24 cellular contexts compared by ENCODE assay signal in the genomic region with DNA sequence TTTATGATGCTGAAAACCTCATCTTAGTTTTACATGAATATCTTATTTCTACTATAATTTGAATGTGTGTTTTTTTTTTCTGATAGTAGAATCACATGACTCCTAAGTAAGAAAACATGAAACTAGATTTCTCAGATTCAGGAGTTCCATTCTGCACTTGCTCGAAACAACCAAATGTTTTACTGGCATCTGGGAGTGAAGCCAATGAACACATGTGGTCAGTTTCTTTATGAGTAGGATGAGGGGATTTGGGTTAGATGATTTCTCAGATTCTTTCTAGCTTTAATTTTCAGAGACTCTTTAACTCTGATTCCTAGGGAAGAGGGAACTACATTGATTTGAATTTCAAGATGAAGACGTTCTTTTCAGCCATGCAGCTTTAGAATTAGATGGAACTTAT.
DNase-seq lines count a peak whose midpoint lies in the region; TF ChIP-seq lines count a peak whose summit lies in the region.
"Had no signal": no experiment of that assay in that cellular context is flagged by ENCODE, and none has a peak within 500 bp of the region (broad histone marks: within the 10 kb centered on the region; RNA-seq: fewer than 3 reads in every experiment).

No MANE protein-coding gene starts in this region.

- peak overlapping the region; percentile 62 for H3K27ac Mint-ChIP-seq in chondrocyte (ENCODE audit: unreplicated experiment)
- H3K27ac Mint-ChIP-seq: activated B cell treated with CpG ODN at 0.5 μM for 24 hours; activated naive CD8-positive, alpha-beta T cell; CD8-positive, alpha-beta memory T cell; IgD-negative memory B cell; neural progenitor cell; stimulated activated naive CD8-positive, alpha-beta T cell treated with anti-CD3 and anti-CD28 coated beads, Interleukin-15, amount 100 ng/mL, for 72 hours had no signal

- no peaks in the 10 kb centered on the region for H3K27me3 Mint-ChIP-seq in chondrocyte (ENCODE audit: low read depth)
- H3K27me3 Mint-ChIP-seq: activated B cell treated with CpG ODN at 0.5 μM for 24 hours; activated naive CD8-positive, alpha-beta T cell; CD8-positive, alpha-beta memory T cell; IgD-negative memory B cell; stimulated activated naive CD8-positive, alpha-beta T cell treated with anti-CD3 and anti-CD28 coated beads, Interleukin-15, amount 100 ng/mL, for 72 hours had no signal

- TF ChIP-seq CTCF in AG09309 (IDR thresholded peaks at IDR 0.05; ENCODE audit: control insufficient read depth, insufficient read depth, low read depth, low read length, missing control alignments): no peak
- TF ChIP-seq CTCF in chondrocyte (IDR thresholded peaks at IDR 0.05): no peak
- no peak for TF ChIP-seq CTCF in kidney epithelial cell (IDR thresholded peaks at IDR 0.05; ENCODE audit: insufficient read depth, low read length, poor library complexity, severe bottlenecking)
- no peak for TF ChIP-seq CTCF in prostate gland (IDR thresholded peaks at IDR 0.05)

- H3K18ac ChIP-seq in mesenchymal stem cell (ENCODE audit: low read depth in 1 of 2, low read length in 2 of 2): no peak overlapping the region

- H3K14ac ChIP-seq in mesenchymal stem cell (ENCODE audit: low read length in 2 of 2): no peak overlapping the region

- no peak overlapping the region for H2AK5ac ChIP-seq in mesenchymal stem cell (ENCODE audit: low read length, severe bottlenecking)

- intact Hi-C loops in prostate gland (cut with DNase I): no loop called here

- no peak overlapping the region for H3K4me2 ChIP-seq in mesenchymal stem cell (ENCODE audit: low read length, poor library complexity, severe bottlenecking)
- H3K4me2 ChIP-seq: neural progenitor cell had no signal

- no peak overlapping the region for H2BK15ac ChIP-seq in mesenchymal stem cell (ENCODE audit: low read depth, poor library complexity, severe bottlenecking)

- no peak overlapping the region for H2BK5ac ChIP-seq in mesenchymal stem cell (ENCODE audit: low read depth, low read length, poor library complexity, severe bottlenecking)

- H3K4me1 Mint-ChIP-seq in chondrocyte (ENCODE audit: low read depth): peaks cover 25% of the 10 kb centered on the region
- H3K4me1 Mint-ChIP-seq: activated B cell treated with CpG ODN at 0.5 μM for 24 hours; CD8-positive, alpha-beta memory T cell; IgD-negative memory B cell; neural progenitor cell; stimulated activated naive CD8-positive, alpha-beta T cell treated with anti-CD3 and anti-CD28 coated beads, Interleukin-15, amount 100 ng/mL, for 72 hours had no signal

- H3K36me3 ChIP-seq in kidney epithelial cell (ENCODE audit: control insufficient read depth, insufficient read depth, low read length): no peaks in the 10 kb centered on the region
- no peaks in the 10 kb centered on the region for H3K36me3 ChIP-seq in mesenchymal stem cell (ENCODE audit: control insufficient read depth in 1 of 2, insufficient read depth in 2 of 2, low read depth in 1 of 2, low read length in 2 of 2)
- no peaks in the 10 kb centered on the region for H3K36me3 ChIP-seq in prostate gland
- H3K36me3 ChIP-seq: neural progenitor cell, upper lobe of right lung had no signal

- no peaks in the 10 kb centered on the region for H3K9me3 ChIP-seq in mesenchymal stem cell (ENCODE audit: control insufficient read depth, low read length)
- H3K9me3 ChIP-seq in prostate gland: no peaks in the 10 kb centered on the region
- H3K9me3 ChIP-seq: upper lobe of right lung had no signal

- H3K36me3 Mint-ChIP-seq in chondrocyte (ENCODE audit: low read depth): no peaks in the 10 kb centered on the region
- H3K36me3 Mint-ChIP-seq: neural progenitor cell had no signal

- H2AFZ ChIP-seq in mesenchymal stem cell (ENCODE audit: low read depth, low read length): no peak overlapping the region
- H2AFZ ChIP-seq: neural progenitor cell had no signal

- no peak overlapping the region for H2BK120ac ChIP-seq in mesenchymal stem cell (ENCODE audit: low read depth, low read length)

- no peak overlapping the region for H4K8ac ChIP-seq in mesenchymal stem cell (ENCODE audit: low read length)

- no peaks in the 10 kb centered on the region for H3K9me3 Mint-ChIP-seq in chondrocyte (ENCODE audit: low read depth)
- H3K9me3 Mint-ChIP-seq: activated B cell treated with CpG ODN at 0.5 μM for 24 hours; CD8-positive, alpha-beta memory T cell; IgD-negative memory B cell; neural progenitor cell; stimulated activated naive CD8-positive, alpha-beta T cell treated with anti-CD3 and anti-CD28 coated beads, Interleukin-15, amount 100 ng/mL, for 72 hours had no signal

- 89% methylated on average over 1 of the region's 2 CpGs for WGBS in mesenchymal stem cell
- WGBS in prostate gland: 66% methylated on average over 2 of the region's 2 CpGs

- H3K4me1 ChIP-seq in mesenchymal stem cell (ENCODE audit: control insufficient read depth, insufficient read depth, low read depth, low read length) (no peaks in the 10 kb centered on the region), prostate gland (replicated peaks) (no peaks in the 10 kb centered on the region)
- H3K4me1 ChIP-seq: foreskin keratinocyte, neural progenitor cell, upper lobe of right lung had no signal

- DNase-seq in AG09309 (ENCODE audit: low read depth): peak; percentile 69
- DNase-seq in LHCN-M2 (ENCODE audit: low read depth): peak; percentile 92
- no peak for DNase-seq in chondrocyte (ENCODE audit: low spot score)
- peak; percentile 19 for DNase-seq in kidney epithelial cell (ENCODE audit: low read depth)
- no peak for DNase-seq in DMS53 treated with DMSO at 0.1 percent for 48 hours (lab: John Stamatoyannopoulos, UW; ENCODE audit: unreplicated experiment)
- no peak for DNase-seq in mesenchymal stem cell
- DNase-seq in AML-193 (lab: John Stamatoyannopoulos, UW): no peak
- DNase-seq in prostate gland (ENCODE audit: low spot score): no peak
- DNase-seq: activated B cell treated with CpG ODN at 0.5 μM for 24 hours; activated CD8-positive, alpha-beta memory T cell treated with anti-CD3 and anti-CD28 coated beads for 24 hours; CD8-positive, alpha-beta memory T cell; central memory CD4-positive, alpha-beta T cell; DMS79 treated with DMSO at 0.1 percent for 48 hours; effector CD8-positive, alpha-beta T cell; foreskin keratinocyte; GOT3; NCI-H524; SHP77 treated with DMSO at 0.1 percent for 48 hours; stimulated activated naive CD8-positive, alpha-beta T cell treated with anti-CD3 and anti-CD28 coated beads, Interleukin-15, amount 100 ng/mL, for 72 hours; T-helper 2 cell; upper lobe of right lung had no signal

- H3K4me3 ChIP-seq in AG09309 (ENCODE audit: control insufficient read depth, low read depth, low read length) (no peak overlapping the region), kidney epithelial cell (ENCODE audit: low read depth, low read length) (no peak overlapping the region), mesenchymal stem cell (ENCODE audit: insufficient read depth in 1 of 2, low read depth in 1 of 2, low read length in 2 of 2) (no peak overlapping the region), prostate gland (no peak overlapping the region)
- H3K4me3 ChIP-seq: neural progenitor cell, upper lobe of right lung had no signal

- no peak overlapping the region for H3K4me3 Mint-ChIP-seq in chondrocyte (ENCODE audit: unreplicated experiment)
- H3K4me3 Mint-ChIP-seq: activated B cell treated with CpG ODN at 0.5 μM for 24 hours; activated naive CD8-positive, alpha-beta T cell; CD8-positive, alpha-beta memory T cell; IgD-negative memory B cell; neural progenitor cell; stimulated activated naive CD8-positive, alpha-beta T cell treated with anti-CD3 and anti-CD28 coated beads, Interleukin-15, amount 100 ng/mL, for 72 hours had no signal

- no peak overlapping the region for H3K4ac ChIP-seq in mesenchymal stem cell (ENCODE audit: low read depth in 1 of 2, low read length in 2 of 2)

- no peak overlapping the region for H3K27ac ChIP-seq in mesenchymal stem cell (ENCODE audit: low read length, poor library complexity, severe bottlenecking)
- H3K27ac ChIP-seq in prostate gland: no peak overlapping the region
- H3K27ac ChIP-seq: foreskin keratinocyte, neural progenitor cell, upper lobe of right lung had no signal

- H3K9ac ChIP-seq in mesenchymal stem cell (ENCODE audit: low read length): no peak overlapping the region
- H3K9ac ChIP-seq: neural progenitor cell had no signal

- H3K79me1 ChIP-seq in mesenchymal stem cell (replicated peaks; ENCODE audit: low read length, poor library complexity, severe bottlenecking): no peaks in the 10 kb centered on the region

- TF ChIP-seq POLR2A in prostate gland (IDR thresholded peaks at IDR 0.05): no peak

- H3K23ac ChIP-seq in mesenchymal stem cell (ENCODE audit: low read length in 2 of 2): no peak overlapping the region

- no peak overlapping the region for H4K91ac ChIP-seq in mesenchymal stem cell (ENCODE audit: low read length)

- no peak overlapping the region for H2BK12ac ChIP-seq in mesenchymal stem cell (ENCODE audit: low read length in 2 of 2)

- H3K27me3 ChIP-seq in kidney epithelial cell (ENCODE audit: control insufficient read depth, insufficient read depth, low read length): no peaks in the 10 kb centered on the region
- no peaks in the 10 kb centered on the region for H3K27me3 ChIP-seq in mesenchymal stem cell (ENCODE audit: control insufficient read depth in 1 of 2, insufficient read depth in 1 of 2, low read length in 2 of 2)
- no peaks in the 10 kb centered on the region for H3K27me3 ChIP-seq in prostate gland (replicated peaks; ENCODE audit: insufficient read depth)
- H3K27me3 ChIP-seq: foreskin keratinocyte, upper lobe of right lung had no signal

Comparison
In these comparisons a context has a peak if more than half of its experiments do, and no peak if none do; other contexts are left out.
1. DNase-seq: peak in AG09309 (single experiment), LHCN-M2 (single experiment) and kidney epithelial cell (single experiment); none in chondrocyte (single experiment), DMS53 treated with DMSO at 0.1 percent for 48 hours (single experiment), mesenchymal stem cell (single experiment), AML-193 (0 of 2) and prostate gland (single experiment).